8 cellular contexts compared by ENCODE assay signal in genomic region chr2:68767031-68767961, GRCh38. TPM values are rescaled to one million over a fixed set of nuclear protein-coding genes. Genes with fewer than 3 reads are reported as not detected.
DNase-seq lines count a peak whose midpoint lies in the region; ATAC-seq and TF ChIP-seq lines count a peak whose summit lies in the region.

No MANE protein-coding gene starts in this region.

- H3K9me2 ChIP-seq in Loucy (replicated peaks; ENCODE audit: low read depth, low read length), result no peaks in the 10 kb centered on the region

- H3K4me1 ChIP-seq in Loucy (ENCODE audit: insufficient read depth, low read length, poor library complexity, severe bottlenecking), result peaks cover 86% of the 10 kb centered on the region
- peaks cover 0 to 14% of the 10 kb centered on the region in 2 donors for H3K4me1 ChIP-seq in gastrocnemius medialis

- TF ChIP-seq POLR2A in gastrocnemius medialis (IDR thresholded peaks at IDR 0.05), result no peak

- H3K79me2 ChIP-seq in Loucy (ENCODE audit: insufficient read depth, low read length), result peaks cover 78% of the 10 kb centered on the region

- H2AFZ ChIP-seq in Loucy (ENCODE audit: low read length), result no peak overlapping the region

- H4K20me1 ChIP-seq in Loucy (ENCODE audit: insufficient read depth, low read length, poor library complexity, severe bottlenecking), result no peaks in the 10 kb centered on the region

- TF ChIP-seq CTCF in Loucy (conservative IDR thresholded peaks at IDR 0.05; ENCODE audit: low read length) (no peak), GM13976 (IDR thresholded peaks at IDR 0.05; ENCODE audit: borderline replicate concordance, control extremely low read depth, extremely low read depth, insufficient read depth, missing control alignments) (no peak), endothelial cell (IDR thresholded peaks at IDR 0.05; ENCODE audit: unreplicated experiment) (no peak), gastrocnemius medialis (IDR thresholded peaks at IDR 0.05 in 4 of 5, conservative IDR thresholded peaks at IDR 0.05 in 1 of 5) (no peak)

- in situ Hi-C loops in GM13976 (cut with MboI; ENCODE audit: low sequenced_read_pairs, unreplicated experiment), result no loop called here
- in situ Hi-C loops in gastrocnemius medialis (cut with MboI; ENCODE audit: low sequenced_read_pairs in 4 of 4), result no loop called here

- peak overlapping the region; percentile 76 for H3K4me3 Mint-ChIP-seq in activated naive CD8-positive, alpha-beta T cell treated with anti-CD3 and anti-CD28 coated beads for 36 hours
- no peak overlapping the region for H3K4me3 Mint-ChIP-seq in endothelial cell (ENCODE audit: unreplicated experiment)

- peak overlapping the region in 1 of 4 donors; percentile 18 for H3K27ac ChIP-seq in gastrocnemius medialis

- H3K9me3 Mint-ChIP-seq in activated naive CD8-positive, alpha-beta T cell treated with anti-CD3 and anti-CD28 coated beads for 36 hours, result no peaks in the 10 kb centered on the region
- no peaks in the 10 kb centered on the region for H3K9me3 Mint-ChIP-seq in endothelial cell (ENCODE audit: unreplicated experiment)

- no peaks in the 10 kb centered on the region for H3K36me3 ChIP-seq in Loucy (ENCODE audit: insufficient read depth, low read length)
- no peaks in the 10 kb centered on the region for H3K36me3 ChIP-seq in gastrocnemius medialis

- H3F3A ChIP-seq in Loucy (ENCODE audit: low read depth), result peaks cover 6% of the 10 kb centered on the region; the same call in 1 of the 2 replicates

- DNase-seq in activated naive CD8-positive, alpha-beta T cell treated with anti-CD3 and anti-CD28 coated beads for 36 hours, result peak; percentile 52
- DNase-seq in stimulated activated CD8-positive, alpha-beta memory T cell treated with anti-CD3 and anti-CD28 coated beads, Interleukin-4, amount 100 ng/mL, for 48 hours, result peak; percentile 62
- DNase-seq in GM13976 (ENCODE audit: low spot score) (no peak), NCI-H510A (lab: John Stamatoyannopoulos, UW) (no peak), endothelial cell (ENCODE audit: low spot score) (no peak), gastrocnemius medialis (no peak)

- ATAC-seq in GM19395 (IDR thresholded peaks at IDR 0.05; ENCODE audit: unreplicated experiment), result peak; percentile 52
- ATAC-seq in gastrocnemius medialis, result no peak

- intact Hi-C loops in gastrocnemius medialis (cut with DNase I; ENCODE audit: low total_unique reads), result loop anchor here (5.0 kb wide), 1 partner anchor 65 kb away; no protein-coding TSS in a partner anchor

- peaks cover 15% of the 10 kb centered on the region for H3K36me3 Mint-ChIP-seq in activated naive CD8-positive, alpha-beta T cell treated with anti-CD3 and anti-CD28 coated beads for 36 hours
- H3K36me3 Mint-ChIP-seq in endothelial cell (ENCODE audit: low read depth, unreplicated experiment), result no peaks in the 10 kb centered on the region

- peak overlapping the region; percentile 66 for H3K4me3 ChIP-seq in Loucy (ENCODE audit: low read length, poor library complexity, severe bottlenecking)
- H3K4me3 ChIP-seq in gastrocnemius medialis, result no peak overlapping the region

- H3K9ac ChIP-seq in Loucy (ENCODE audit: low read depth, low read length, poor library complexity, severe bottlenecking), result peak overlapping the region; percentile 58

- H3K4me2 ChIP-seq in Loucy (ENCODE audit: low read depth, low read length, poor library complexity, severe bottlenecking), result peak overlapping the region; percentile 67

- H3K27me3 ChIP-seq in Loucy (ENCODE audit: insufficient read depth, low read length, poor library complexity, severe bottlenecking), result no peaks in the 10 kb centered on the region
- no peaks in the 10 kb centered on the region for H3K27me3 ChIP-seq in gastrocnemius medialis

- H3K4me1 Mint-ChIP-seq in activated naive CD8-positive, alpha-beta T cell treated with anti-CD3 and anti-CD28 coated beads for 36 hours, result peaks cover 88% of the 10 kb centered on the region
- peaks cover 35% of the 10 kb centered on the region for H3K4me1 Mint-ChIP-seq in endothelial cell (ENCODE audit: unreplicated experiment)

- no peaks in the 10 kb centered on the region for H3K27me3 Mint-ChIP-seq in activated naive CD8-positive, alpha-beta T cell treated with anti-CD3 and anti-CD28 coated beads for 36 hours
- H3K27me3 Mint-ChIP-seq in endothelial cell (ENCODE audit: unreplicated experiment), result peaks cover 10% of the 10 kb centered on the region

- H3K9me3 ChIP-seq in Loucy (ENCODE audit: insufficient read depth, low read depth, low read length) (no peaks in the 10 kb centered on the region), gastrocnemius medialis (no peaks in the 10 kb centered on the region)

- peak overlapping the region; percentile 97 for H3K27ac Mint-ChIP-seq in activated naive CD8-positive, alpha-beta T cell treated with anti-CD3 and anti-CD28 coated beads for 36 hours
- H3K27ac Mint-ChIP-seq in endothelial cell (ENCODE audit: unreplicated experiment), result no peak overlapping the region

RNA-seq across cellular contexts. Expression of gene ARHGAP25, which starts 32.7 kb away (rescaled TPM):
- 10 to 100 TPM; 47.4 to 51.0 TPM for total RNA-seq in activated naive CD8-positive, alpha-beta T cell treated with anti-CD3 and anti-CD28 coated beads for 36 hours
- total RNA-seq in endothelial cell (ENCODE audit: unreplicated experiment), result 4.6 TPM
- total RNA-seq in gastrocnemius medialis, result 1 to 10 TPM; 1.9 to 6.8 (median 3.0) TPM

Comparison
In these comparisons a context has a peak if more than half of its experiments do, and no peak if none do; other contexts are left out.
1. DNase-seq: peak in activated naive CD8-positive, alpha-beta T cell treated with anti-CD3 and anti-CD28 coated beads for 36 hours (single experiment) and stimulated activated CD8-positive, alpha-beta memory T cell treated with anti-CD3 and anti-CD28 coated beads, Interleukin-4, amount 100 ng/mL, for 48 hours (single experiment); none in GM13976 (single experiment), NCI-H510A (single experiment), endothelial cell (single experiment) and gastrocnemius medialis (0 of 2).